In genomic region chr6:113969888-113970807, GRCh38 we compare ENCODE assay signal across 8 cellular contexts. TPM values are rescaled to one million over a fixed set of nuclear protein-coding genes. Genes with fewer than 3 reads are reported as not detected.
DNase-seq lines count a peak whose midpoint lies in the region; ATAC-seq and TF ChIP-seq lines count a peak whose summit lies in the region.

No MANE protein-coding gene starts in this region.

- no peaks in the 10 kb centered on the region for H3K9me3 ChIP-seq in colonic mucosa

- H3K9ac ChIP-seq in colonic mucosa (ENCODE audit: low read depth in 2 of 2, low read length in 2 of 2): peak overlapping the region; percentile 76 to 91

- peak overlapping the region; percentile 84 for H3K27ac Mint-ChIP-seq in activated CD4-positive, alpha-beta T cell treated with anti-CD3 and anti-CD28 coated beads for 36 hours

- TF ChIP-seq CTCF in colonic mucosa (IDR thresholded peaks at IDR 0.05): no peak

- peak; percentile 38 for ATAC-seq in HG02759 (IDR thresholded peaks at IDR 0.05; ENCODE audit: unreplicated experiment)
- peak; percentile 52 for ATAC-seq in activated CD4-positive, alpha-beta T cell treated with anti-CD3 and anti-CD28 coated beads for 36 hours

- DNase-seq in NCI-H1417 (lab: John Stamatoyannopoulos, UW): peak; percentile 23 to 81 (median 80)
- DNase-seq in NCI-H1417 treated with DMSO at 0.1 percent for 48 hours (lab: John Stamatoyannopoulos, UW): no peak
- peak; percentile 59 for DNase-seq in NCI-H2029 (lab: John Stamatoyannopoulos, UW)
- DNase-seq in activated CD4-positive, alpha-beta T cell treated with anti-CD3 and anti-CD28 coated beads for 36 hours: peak; percentile 72
- peak; percentile 71 for DNase-seq in colonic mucosa
- peak; percentile 90 for DNase-seq in left kidney (ENCODE audit: low read depth, low spot score)
- peak; percentile 29 to 34 for DNase-seq in stimulated activated CD4-positive, alpha-beta T cell treated with anti-CD3 and anti-CD28 coated beads, Interleukin-2, amount 100 ng/mL, for 48 hours

- no peaks in the 10 kb centered on the region for H3K9me3 Mint-ChIP-seq in activated CD4-positive, alpha-beta T cell treated with anti-CD3 and anti-CD28 coated beads for 36 hours (ENCODE audit: low read depth)

- CTCF ChIA-PET in activated CD4-positive, alpha-beta T cell treated with anti-CD3 and anti-CD28 coated beads for 36 hours (lab: Charles Lee): no interaction called here

- H3K27me3 Mint-ChIP-seq in activated CD4-positive, alpha-beta T cell treated with anti-CD3 and anti-CD28 coated beads for 36 hours: no peaks in the 10 kb centered on the region

- H3K27me3 ChIP-seq in colonic mucosa: no peaks in the 10 kb centered on the region

- H3K36me3 ChIP-seq in colonic mucosa: no peaks in the 10 kb centered on the region

- H3K4me1 ChIP-seq in colonic mucosa: peaks cover 4% of the 10 kb centered on the region

- H3K4me1 Mint-ChIP-seq in activated CD4-positive, alpha-beta T cell treated with anti-CD3 and anti-CD28 coated beads for 36 hours: peaks cover 43% of the 10 kb centered on the region

- H3K4me3 ChIP-seq in colonic mucosa: peak overlapping the region; percentile 91

- H3K27ac ChIP-seq in colonic mucosa: peak overlapping the region; percentile 80

- POLR2A ChIA-PET in activated CD4-positive, alpha-beta T cell treated with anti-CD3 and anti-CD28 coated beads for 36 hours (lab: Charles Lee): no interaction called here

- H3K4me3 Mint-ChIP-seq in activated CD4-positive, alpha-beta T cell treated with anti-CD3 and anti-CD28 coated beads for 36 hours: peak overlapping the region; percentile 94

- intact Hi-C loops in activated CD4-positive, alpha-beta T cell treated with anti-CD3 and anti-CD28 coated beads for 36 hours (cut with DNase I, micrococcal nuclease): loop anchor here in 1 of 2 experiments (2.0 kb wide), 2 partner anchors 111 to 1883 kb away; partner anchors contain the start of genes FAM229B and TUBE1
- intact Hi-C loops in colonic mucosa (cut with DNase I): no loop called here

- peaks cover 2% of the 10 kb centered on the region for H3K36me3 Mint-ChIP-seq in activated CD4-positive, alpha-beta T cell treated with anti-CD3 and anti-CD28 coated beads for 36 hours (ENCODE audit: low read depth)

RNA-seq across cellular contexts. Expression of gene HDAC2, which starts 0.8 kb away (rescaled TPM):
- total RNA-seq in activated CD4-positive, alpha-beta T cell treated with anti-CD3 and anti-CD28 coated beads for 36 hours: 100 to 1,000 TPM in 1 of 2 experiments, 10 to 100 TPM in 1; 96.0 to 101 TPM
- 10 to 100 TPM; 79.8 to 95.0 TPM for total RNA-seq in colonic mucosa
